10 cellular contexts compared by ENCODE assay signal in genomic region chr1:203534526-203534925, GRCh38. TPM values are rescaled to one million over a fixed set of nuclear protein-coding genes. Genes with fewer than 3 reads are reported as not detected.
A peak's percentile ranks its signal among the peaks of the same experiment; 100 is the strongest.
DNase-seq lines count a peak whose midpoint lies in the region; ATAC-seq and TF ChIP-seq lines count a peak whose summit lies in the region.
"Had no signal": no experiment of that assay in that cellular context is flagged by ENCODE, and none has a peak within 500 bp of the region (broad histone marks: within the 10 kb centered on the region; RNA-seq: fewer than 3 reads in every experiment).

No MANE protein-coding gene starts in this region.

- H3K9me3 ChIP-seq in AG04450 (ENCODE audit: control insufficient read depth, insufficient read depth, low read length) = no peaks in the 10 kb centered on the region

- POLR2A ChIA-PET in AG04450 (lab: Yijun Ruan, JAX) = interaction anchor here (0.6 to 1.2 kb wide), 3 partner anchors 22 to 291 kb away, joined by 3 to 7 read pairs (median 5); no protein-coding TSS in a partner anchor

- CTCF ChIA-PET in AG04450 (lab: Charles Lee) = no interaction called here

- no peak for TF ChIP-seq CTCF in AG04450 (IDR thresholded peaks at IDR 0.05; ENCODE audit: low read depth, low read length)
- no peak for TF ChIP-seq CTCF in fibroblast of pulmonary artery (IDR thresholded peaks at IDR 0.05; ENCODE audit: low read length, missing control alignments)

- no peak overlapping the region for H3K27ac Mint-ChIP-seq in activated T-helper 2 cell treated with anti-CD3 and anti-CD28 coated beads, Interferon-gamma antibody, Interleukin-2, Interleukin-4, amounts not matched to agents 10 μg/mL and 5 μg/mL and 100 μg/mL, durations not matched to agents 14 hours and 24 hours and 36 hours
- H3K27ac Mint-ChIP-seq: activated T-cell treated with anti-CD3 and anti-CD28 coated beads, Interleukin-2, amount 50 U/mL, for 24 hours had no signal

- no peaks in the 10 kb centered on the region for H3K9me3 Mint-ChIP-seq in activated T-helper 2 cell treated with anti-CD3 and anti-CD28 coated beads, Interferon-gamma antibody, Interleukin-2, Interleukin-4, amounts not matched to agents 10 μg/mL and 5 μg/mL and 100 μg/mL, durations not matched to agents 14 hours and 24 hours and 36 hours
- H3K9me3 Mint-ChIP-seq: activated T-cell treated with anti-CD3 and anti-CD28 coated beads, Interleukin-2, amount 50 U/mL, for 24 hours had no signal

- DNase-seq in AG04450 (ENCODE audit: low read depth, low spot score) (peak; percentile 63), RPMI7951 (ENCODE audit: low read depth) (peak; percentile 93), fibroblast of pulmonary artery (ENCODE audit: low read depth) (peak; percentile 95), posterior vena cava (ENCODE audit: low spot score) (peak; percentile 92)
- DNase-seq in stimulated activated CD4-positive, alpha-beta T cell treated with anti-CD3 and anti-CD28 coated beads, Interleukin-4, amount 100 ng/mL, for 1 hour = no peak
- DNase-seq in activated T-helper 2 cell treated with anti-CD3 and anti-CD28 coated beads, Interferon-gamma antibody, Interleukin-2, Interleukin-4, amounts not matched to agents 10 μg/mL and 5 μg/mL and 100 μg/mL, durations not matched to agents 14 hours and 24 hours and 36 hours (ENCODE audit: low spot score) = no peak
- DNase-seq in stimulated activated naive CD4-positive, alpha-beta T cell (lab: John Stamatoyannopoulos, UW) = no peak
- DNase-seq: activated T-cell treated with anti-CD3 and anti-CD28 coated beads, Interleukin-2, amount 50 U/mL, for 24 hours had no signal

- ATAC-seq in HG03196 (IDR thresholded peaks at IDR 0.05; ENCODE audit: unreplicated experiment) = no peak

- H3K36me3 Mint-ChIP-seq in activated T-helper 2 cell treated with anti-CD3 and anti-CD28 coated beads, Interferon-gamma antibody, Interleukin-2, Interleukin-4, amounts not matched to agents 10 μg/mL and 5 μg/mL and 100 μg/mL, durations not matched to agents 14 hours and 24 hours and 36 hours (ENCODE audit: low read depth) = no peaks in the 10 kb centered on the region

- no peaks in the 10 kb centered on the region for H3K27me3 ChIP-seq in AG04450 (ENCODE audit: control insufficient read depth, insufficient read depth, low read length)

- intact Hi-C loops in posterior vena cava (cut with DNase I) = no loop called here
- intact Hi-C loops in activated T-helper 2 cell treated with anti-CD3 and anti-CD28 coated beads, Interferon-gamma antibody, Interleukin-2, Interleukin-4, amounts not matched to agents 10 μg/mL and 5 μg/mL and 100 μg/mL, durations not matched to agents 14 hours and 24 hours and 36 hours (cut with micrococcal nuclease) = no loop called here

- H3K27ac ChIP-seq in AG04450 (ENCODE audit: low read depth, low read length) = peak overlapping the region; percentile 76

- H3K27me3 Mint-ChIP-seq in activated T-helper 2 cell treated with anti-CD3 and anti-CD28 coated beads, Interferon-gamma antibody, Interleukin-2, Interleukin-4, amounts not matched to agents 10 μg/mL and 5 μg/mL and 100 μg/mL, durations not matched to agents 14 hours and 24 hours and 36 hours (ENCODE audit: low read depth) = peaks cover 8% of the 10 kb centered on the region
- H3K27me3 Mint-ChIP-seq: activated T-cell treated with anti-CD3 and anti-CD28 coated beads, Interleukin-2, amount 50 U/mL, for 24 hours had no signal

- H3K4me3 ChIP-seq in AG04450 (ENCODE audit: low read depth, low read length) (no peak overlapping the region), fibroblast of pulmonary artery (replicated peaks; ENCODE audit: low read depth, low read length) (no peak overlapping the region)

- no peak overlapping the region for H3K4me3 Mint-ChIP-seq in activated T-helper 2 cell treated with anti-CD3 and anti-CD28 coated beads, Interferon-gamma antibody, Interleukin-2, Interleukin-4, amounts not matched to agents 10 μg/mL and 5 μg/mL and 100 μg/mL, durations not matched to agents 14 hours and 24 hours and 36 hours (ENCODE audit: low read depth)
- H3K4me3 Mint-ChIP-seq: activated T-cell treated with anti-CD3 and anti-CD28 coated beads, Interleukin-2, amount 50 U/mL, for 24 hours had no signal

- H3K4me1 Mint-ChIP-seq in activated T-helper 2 cell treated with anti-CD3 and anti-CD28 coated beads, Interferon-gamma antibody, Interleukin-2, Interleukin-4, amounts not matched to agents 10 μg/mL and 5 μg/mL and 100 μg/mL, durations not matched to agents 14 hours and 24 hours and 36 hours (ENCODE audit: low read depth) = peaks cover 3% of the 10 kb centered on the region

RNA-seq across cellular contexts. Expression of gene OPTC, which starts 40.6 kb away (rescaled TPM):
- not detected in 2 replicates for polyA plus RNA-seq in AG04450 (2011; rRNA removed)
- polyA minus RNA-seq in AG04450 (2011; rRNA and poly(A)+ RNA removed) = not detected in 2 replicates
- total RNA-seq in RPMI7951 (2014; rRNA removed; shearing (Covaris generic)) = not detected in 2 replicates
- total RNA-seq in posterior vena cava = not detected
- not detected in 2 replicates for total RNA-seq in activated T-helper 2 cell treated with anti-CD3 and anti-CD28 coated beads, Interferon-gamma antibody, Interleukin-2, Interleukin-4, amounts not matched to agents 10 μg/mL and 5 μg/mL and 100 μg/mL, durations not matched to agents 14 hours and 24 hours and 36 hours
- polyA plus RNA-seq: neural cell had no signal

RNA-seq across cellular contexts. Expression of gene PRELP, which starts 58.9 kb away (rescaled TPM):
- 0.65 and 0.68 TPM in 2 replicates for polyA plus RNA-seq in AG04450 (2011; rRNA removed)
- polyA minus RNA-seq in AG04450 (2011; rRNA and poly(A)+ RNA removed) = 0.35 and 0.37 TPM in 2 replicates
- not detected in 2 replicates for total RNA-seq in RPMI7951 (2014; rRNA removed; shearing (Covaris generic))
- 100 to 1,000 TPM; 172 to 283 TPM for total RNA-seq in posterior vena cava
- total RNA-seq in activated T-helper 2 cell treated with anti-CD3 and anti-CD28 coated beads, Interferon-gamma antibody, Interleukin-2, Interleukin-4, amounts not matched to agents 10 μg/mL and 5 μg/mL and 100 μg/mL, durations not matched to agents 14 hours and 24 hours and 36 hours = not detected in 2 replicates
- polyA plus RNA-seq: neural cell had no signal

Comparison
In these comparisons a context has a peak if more than half of its experiments do, and no peak if none do; other contexts are left out.
1. DNase-seq: peak in AG04450 (single experiment), RPMI7951 (single experiment), fibroblast of pulmonary artery (single experiment) and posterior vena cava (single experiment); none in stimulated activated CD4-positive, alpha-beta T cell treated with anti-CD3 and anti-CD28 coated beads, Interleukin-4, amount 100 ng/mL, for 1 hour (single experiment), activated T-helper 2 cell treated with anti-CD3 and anti-CD28 coated beads, Interferon-gamma antibody, Interleukin-2, Interleukin-4, amounts not matched to agents 10 μg/mL and 5 μg/mL and 100 μg/mL, durations not matched to agents 14 hours and 24 hours and 36 hours (single experiment) and stimulated activated naive CD4-positive, alpha-beta T cell (0 of 6).
2. RNA of gene PRELP, which starts 58.9 kb away (total RNA-seq): 172 to 283 TPM in posterior vena cava; not detected in RPMI7951 and not detected in activated T-helper 2 cell treated with anti-CD3 and anti-CD28 coated beads, Interferon-gamma antibody, Interleukin-2, Interleukin-4, amounts not matched to agents 10 μg/mL and 5 μg/mL and 100 μg/mL, durations not matched to agents 14 hours and 24 hours and 36 hours; every median in the first group is over 100 times any median in the second.